ENCODE assay signal across 24 cellular contexts in genomic region chr10:112912441-112912911, GRCh38. TPM values are rescaled to one million over a fixed set of nuclear protein-coding genes. Genes with fewer than 3 reads are reported as not detected.
DNase-seq lines count a peak whose midpoint lies in the region; ATAC-seq, FAIRE-seq and TF ChIP-seq lines count a peak whose summit lies in the region.
"Had no signal": no experiment of that assay in that cellular context is flagged by ENCODE, and none has a peak within 500 bp of the region (broad histone marks: within the 10 kb centered on the region; RNA-seq: fewer than 3 reads in every experiment).

No MANE protein-coding gene starts in this region.

- FAIRE-seq in K562 (lab: Jason Lieb, UNC): no peak
- FAIRE-seq: GM19239, keratinocyte, TTC549 had no signal

- no peak overlapping the region for H3K4ac ChIP-seq in mesenchymal stem cell (ENCODE audit: low read depth in 1 of 2, low read length in 2 of 2)

- H2BK12ac ChIP-seq in mesenchymal stem cell (ENCODE audit: low read length in 2 of 2): no peak overlapping the region

- H4K20me1 ChIP-seq in HCT116 (ENCODE audit: insufficient read depth) (no peaks in the 10 kb centered on the region), K562 (replicated peaks; ENCODE audit: control insufficient read depth, insufficient read depth, low read length) (no peaks in the 10 kb centered on the region)

- H3K36me3 ChIP-seq in HCT116 (ENCODE audit: control insufficient read depth in 1 of 2, insufficient read depth in 2 of 2, low read length in 2 of 2) (no peaks in the 10 kb centered on the region), K562 (ENCODE audit: control insufficient read depth, insufficient read depth, low read length) (no peaks in the 10 kb centered on the region), mesenchymal stem cell (ENCODE audit: control insufficient read depth in 1 of 2, insufficient read depth in 2 of 2, low read depth in 1 of 2, low read length in 2 of 2) (no peaks in the 10 kb centered on the region)
- H3K36me3 ChIP-seq: neutrophil, thyroid gland had no signal

- intact Hi-C loops in HCT116 (cut with micrococcal nuclease) (no loop called here), K562 (cut with micrococcal nuclease) (no loop called here)

- H3K14ac ChIP-seq in mesenchymal stem cell (ENCODE audit: low read length in 2 of 2): no peak overlapping the region

- POLR2A ChIA-PET in HCT116 (lab: Charles Lee) (no interaction called here), K562 (lab: Yijun Ruan, JAX) (interaction anchor here (0.6 to 0.9 kb wide), 2 partner anchors 15 to 19 kb away, joined by 3 read pairs; no protein-coding TSS in a partner anchor)

- H2BK5ac ChIP-seq in mesenchymal stem cell (ENCODE audit: low read depth, low read length, poor library complexity, severe bottlenecking): no peak overlapping the region

- H3K79me1 ChIP-seq in mesenchymal stem cell (replicated peaks; ENCODE audit: low read length, poor library complexity, severe bottlenecking): no peaks in the 10 kb centered on the region

- H3K4me2 ChIP-seq in HCT116 (ENCODE audit: low read length) (peak overlapping the region; percentile 42), K562 (ENCODE audit: insufficient read depth, low read length) (peak overlapping the region; percentile 46), mesenchymal stem cell (ENCODE audit: low read length, poor library complexity, severe bottlenecking) (no peak overlapping the region)

- no peak overlapping the region for H2BK120ac ChIP-seq in mesenchymal stem cell (ENCODE audit: low read depth, low read length)

- H3K23ac ChIP-seq in mesenchymal stem cell (ENCODE audit: low read length in 2 of 2): no peak overlapping the region

- CTCF ChIA-PET in HCT116 (lab: Charles Lee): no interaction called here
- CTCF ChIA-PET in K562 (lab: Yijun Ruan, JAX; ENCODE audit: low intra/inter-chr PET ratio): no interaction called here

- BruUV-seq in HCT116 (replicated peaks; lab: Mats Ljungman, UMichigan): no TSS peak
- BruUV-seq in K562 (replicated peaks; lab: Mats Ljungman, UMichigan): no TSS peak

- H3K9me3 ChIP-seq in HCT116 (ENCODE audit: control insufficient read depth in 1 of 2, insufficient read depth in 1 of 2, low read depth in 1 of 2, low read length in 2 of 2): no peaks in the 10 kb centered on the region
- no peaks in the 10 kb centered on the region for H3K9me3 ChIP-seq in K562 (replicated peaks; ENCODE audit: control insufficient read depth, insufficient read depth, low read depth, low read length)
- no peaks in the 10 kb centered on the region for H3K9me3 ChIP-seq in mesenchymal stem cell (ENCODE audit: control insufficient read depth, low read length)
- H3K9me3 ChIP-seq: neutrophil, thyroid gland had no signal

- in situ Hi-C loops in K562 (cut with MboI): no loop called here

- H3K27me3 ChIP-seq in HCT116 (ENCODE audit: insufficient read depth, low read length): no peaks in the 10 kb centered on the region
- no peaks in the 10 kb centered on the region; a peak in 1 of 5 replicates for H3K27me3 ChIP-seq in K562 (ENCODE audit: control insufficient read depth in 2 of 2, insufficient read depth in 2 of 2, low read length in 2 of 2)
- H3K27me3 ChIP-seq in mesenchymal stem cell (ENCODE audit: control insufficient read depth in 1 of 2, insufficient read depth in 1 of 2, low read length in 2 of 2): no peaks in the 10 kb centered on the region
- H3K27me3 ChIP-seq: neutrophil, thyroid gland had no signal

- H3K4me3 ChIP-seq in HCT116 (replicated peaks in 1 of 2; ENCODE audit: low read depth in 1 of 2, low read length in 2 of 2) (no peak overlapping the region), K562 (no peak overlapping the region), mesenchymal stem cell (ENCODE audit: insufficient read depth in 1 of 2, low read depth in 1 of 2, low read length in 2 of 2) (no peak overlapping the region)
- H3K4me3 ChIP-seq: thyroid gland had no signal

- peaks cover 26 to 55% of the 10 kb centered on the region in 2 experiments for H3K4me1 ChIP-seq in HCT116 (ENCODE audit: control insufficient read depth in 1 of 2, insufficient read depth in 2 of 2, low read length in 2 of 2)
- peaks cover 0 to 6% of the 10 kb centered on the region in 2 experiments; a peak in 3 of 5 replicates for H3K4me1 ChIP-seq in K562 (replicated peaks in 1 of 2; ENCODE audit: control insufficient read depth in 2 of 2, insufficient read depth in 2 of 2, low read length in 2 of 2)
- peaks cover 5% of the 10 kb centered on the region for H3K4me1 ChIP-seq in mesenchymal stem cell (ENCODE audit: control insufficient read depth, insufficient read depth, low read depth, low read length)
- H3K4me1 ChIP-seq: thyroid gland had no signal

- no peak overlapping the region for H3K18ac ChIP-seq in mesenchymal stem cell (ENCODE audit: low read depth in 1 of 2, low read length in 2 of 2)

- DNase-seq in A172 (ENCODE audit: low spot score): peak; percentile 60
- DNase-seq in HCT116 (ENCODE audit: low read depth, low spot score): peak; percentile 66
- DNase-seq in K562 (ENCODE audit: extremely low read depth in 1 of 4, low spot score in 3 of 4): peak in 2 of 4 experiments; percentile 16 to 34
- no peak for DNase-seq in mesenchymal stem cell
- no peak for DNase-seq in activated gamma-delta T cell (lab: John Stamatoyannopoulos, UW)
- DNase-seq in activated CD8-positive, alpha-beta memory T cell treated with anti-CD3 and anti-CD28 coated beads, Interleukin-2, amount 50 U/mL, for 4 hours: no peak
- no peak for DNase-seq in T-helper 1 cell
- no peak for DNase-seq in NCI-H2227 (lab: John Stamatoyannopoulos, UW; ENCODE audit: unreplicated experiment)
- DNase-seq: ACHN; activated CD4-positive, alpha-beta T cell treated with anti-CD3 and anti-CD28 coated beads, Interleukin-2, amount 50 U/mL, for 1 hour; CD4-positive, alpha-beta memory T cell; HCEC 1CT; hippocampal formation; midbrain; NCI-H146; NCI-H345; retina; RPMI8226; thyroid gland had no signal

- no peak overlapping the region; the same call in 1 of the 2 replicates for H3K27ac ChIP-seq in HCT116 (ENCODE audit: low read depth, low read length)
- peak overlapping the region; percentile 45; the same call in 1 of the 3 replicates for H3K27ac ChIP-seq in K562 (ENCODE audit: extremely low read depth, low read depth, low read length)
- H3K27ac ChIP-seq in mesenchymal stem cell (ENCODE audit: low read length, poor library complexity, severe bottlenecking): no peak overlapping the region
- H3K27ac ChIP-seq: neutrophil, thyroid gland had no signal

- no peak for TF ChIP-seq RAD21 in HCT116 (IDR thresholded peaks at IDR 0.05; ENCODE audit: low read depth)
- TF ChIP-seq RAD21 in K562 (CRISPR knock-in tag; conservative IDR thresholded peaks at IDR 0.05 in 1 of 2, IDR thresholded peaks at IDR 0.05 in 1 of 2): no peak

- TF ChIP-seq EP300 in K562 (IDR thresholded peaks at IDR 0.05; ENCODE audit: low read length): no peak

- peak overlapping the region; percentile 23 for H2BK15ac ChIP-seq in mesenchymal stem cell (ENCODE audit: low read depth, poor library complexity, severe bottlenecking)

- RAD21 ChIA-PET in HCT116 (lab: Charles Lee; ENCODE audit: low non-redundant PET in 1 of 2, low total read pairs in 2 of 2, uncharacterized antibody in 2 of 2, unreplicated experiment in 2 of 2): no interaction called here

- ATAC-seq in HCT116 (peak; percentile 23; the same call in 1 of the 2 replicates), K562 (no peak; the same call in 2 of the 3 replicates)
- ATAC-seq: stimulated activated memory B cell treated with anti-CD40 and anti-IgM and Interleukin-4, amounts not matched to agents 10 μg/mL and 1 μg/mL and 100 μg/mL, for 72 hours had no signal

- H2AK5ac ChIP-seq in mesenchymal stem cell (ENCODE audit: low read length, severe bottlenecking): no peak overlapping the region

- H3K9ac ChIP-seq in HCT116 (ENCODE audit: low read length): no peak overlapping the region
- H3K9ac ChIP-seq in K562 (ENCODE audit: insufficient read depth in 1 of 2, low read depth in 2 of 2, low read length in 2 of 2): no peak overlapping the region
- no peak overlapping the region for H3K9ac ChIP-seq in mesenchymal stem cell (ENCODE audit: low read length)

- no peak overlapping the region for H4K91ac ChIP-seq in mesenchymal stem cell (ENCODE audit: low read length)

- H2AFZ ChIP-seq in HCT116 (ENCODE audit: low read depth, low read length, poor library complexity, severe bottlenecking): peak overlapping the region; percentile 10
- H2AFZ ChIP-seq in K562 (ENCODE audit: low read depth, low read length): peak overlapping the region; percentile 80
- no peak overlapping the region for H2AFZ ChIP-seq in mesenchymal stem cell (ENCODE audit: low read depth, low read length)

- TF ChIP-seq CTCF in HCT116 (IDR thresholded peaks at IDR 0.05 in 2 of 3, conservative IDR thresholded peaks at IDR 0.05 in 1 of 3; ENCODE audit: borderline replicate concordance in 1 of 3, insufficient read depth in 1 of 3, low read depth in 2 of 3, low read length in 2 of 3): no peak
- TF ChIP-seq CTCF in K562 (IDR thresholded peaks at IDR 0.05 in 2 of 3, conservative IDR thresholded peaks at IDR 0.05 in 1 of 3; ENCODE audit: insufficient read depth in 2 of 3, low read depth in 1 of 3, low read length in 3 of 3): no peak

- H3K79me2 ChIP-seq in HCT116 (ENCODE audit: insufficient read depth, low read length) (no peaks in the 10 kb centered on the region), K562 (ENCODE audit: control insufficient read depth, insufficient read depth, low read length) (no peaks in the 10 kb centered on the region)

- no peaks in the 10 kb centered on the region for H3K9me1 ChIP-seq in K562 (ENCODE audit: control insufficient read depth, insufficient read depth, low read length)

- WGBS in K562 (ENCODE audit: insufficient coverage, low coverage, missing lambda C conversion rate): 19% methylated on average over 11 of the region's 14 CpGs
- 82% methylated on average over 14 of the region's 14 CpGs for WGBS in mesenchymal stem cell

- no peaks in the 10 kb centered on the region for H3K9me2 ChIP-seq in HCT116 (ENCODE audit: insufficient read depth)

- H4K8ac ChIP-seq in mesenchymal stem cell (ENCODE audit: low read length): no peak overlapping the region

- TF ChIP-seq POLR2A in HCT116 (IDR thresholded peaks at IDR 0.05; ENCODE audit: borderline replicate concordance, extremely low read depth, insufficient read depth, insufficient read length): peak; percentile 22
- TF ChIP-seq POLR2A in K562 (conservative IDR thresholded peaks at IDR 0.05): no peak

RNA-seq across cellular contexts. Expression of gene TCF7L2, which starts 37.6 kb away (rescaled TPM):
- 3.0 TPM in 2 replicates for total RNA-seq in A172 (2014; rRNA removed; shearing (Covaris generic))
- total RNA-seq in HCT116 (2021; ENCODE audit: unreplicated experiment) (164 TPM), K562 (2014; rRNA removed) (0.32 and 0.41 TPM in 2 replicates), K562 (2014; rRNA removed; fragmentation: Illumina TruSeq; extraction: Trizol) (0.48 and 0.80 TPM in 2 replicates), K562 (2015; rRNA removed; fragmentation: Illumina TruSeq; extraction: Trizol) (0.68 and 1.2 TPM in 2 replicates), K562 (2021) (2.0 and 2.8 TPM in 2 replicates)
- 120 and 126 TPM in 2 replicates for polyA plus RNA-seq in HCT116 (2012)
- total RNA-seq in K562 (2011; cell fraction: chromatin; rRNA removed; ENCODE audit: low replicate concordance): 1.9 and 4.4 TPM in 2 replicates
- 2.4 and 3.0 TPM in 2 replicates for total RNA-seq in K562 (2011; cell fraction: nucleolus; rRNA removed)
- 1.9 and 2.7 TPM in 2 replicates for total RNA-seq in K562 (2011; cell fraction: nucleoplasm; rRNA removed)
- polyA plus RNA-seq in K562 (2011; rRNA removed) (0.42 and 0.53 TPM in 2 replicates), K562 (2014; fragmentation: Illumina TruSeq; extraction: Trizol) (2.1 and 2.4 TPM in 2 replicates), K562 (2014; fragmentation: Nextera tagmentation; extraction: Ambion mirVana) (under 1 TPM; 0.52 to 0.92 TPM), K562 (2014; rRNA removed) (0.39 and 1.4 TPM in 2 replicates)
- polyA plus RNA-seq in K562 (2011; cell fraction: cytosol; rRNA removed): 0.15 and 0.35 TPM in 2 replicates
- 1.6 and 2.2 TPM in 2 replicates for polyA plus RNA-seq in K562 (2011; cell fraction: nucleus; rRNA removed)
- 1.4 and 2.2 TPM in 2 replicates for polyA plus RNA-seq in K562 (2012)
- 0.25 and 0.69 TPM in 2 replicates for polyA minus RNA-seq in K562 (2011; rRNA and poly(A)+ RNA removed)
- 0.91 and 1.5 TPM in 2 replicates for polyA minus RNA-seq in K562 (2011; cell fraction: cytosol; rRNA and poly(A)+ RNA removed)
- 1.6 and 2.4 TPM in 2 replicates for polyA minus RNA-seq in K562 (2011; cell fraction: nucleus; rRNA and poly(A)+ RNA removed)
- polyA plus RNA-seq in mesenchymal stem cell (2013, experiment 1 of 2): 35.0 TPM
- 36.7 TPM for polyA plus RNA-seq in mesenchymal stem cell (2013, experiment 2 of 2)

Comparison
In these comparisons a context has a peak if more than half of its experiments do, and no peak if none do; other contexts are left out.
1. DNase-seq: peak in A172 (single experiment) and HCT116 (single experiment); none in mesenchymal stem cell (single experiment), activated gamma-delta T cell (single experiment), activated CD8-positive, alpha-beta memory T cell treated with anti-CD3 and anti-CD28 coated beads, Interleukin-2, amount 50 U/mL, for 4 hours (single experiment), T-helper 1 cell (0 of 5) and NCI-H2227 (single experiment).
2. RNA of gene TCF7L2, which starts 37.6 kb away (total RNA-seq): 164 TPM in HCT116 (single experiment); 3.0 TPM in A172 and 0.32 to 4.4 TPM in K562; every median in the first group is over 10 times any median in the second.